Comparison of ENCODE assay signal across 14 cellular contexts in genomic region chr11:69460540-69461257, GRCh38. TPM values are rescaled to one million over a fixed set of nuclear protein-coding genes. Genes with fewer than 3 reads are reported as not detected.
DNase-seq lines count a peak whose midpoint lies in the region; ATAC-seq and TF ChIP-seq lines count a peak whose summit lies in the region.
"Had no signal": no experiment of that assay in that cellular context is flagged by ENCODE, and none has a peak within 500 bp of the region (broad histone marks: within the 10 kb centered on the region; RNA-seq: fewer than 3 reads in every experiment).

No MANE protein-coding gene starts in this region.

- CTCF ChIA-PET in CD4-positive, alpha-beta memory T cell (lab: Charles Lee; ENCODE audit: partially characterized antibody): no interaction called here

- H3K9me3 Mint-ChIP-seq in CD4-positive, alpha-beta memory T cell: peaks cover 2 to 51% (median 33%) of the 10 kb centered on the region in 8 donors

- H3K27ac ChIP-seq in foreskin keratinocyte: peak overlapping the region; percentile 76
- no peak overlapping the region for H3K27ac ChIP-seq in CD4-positive, alpha-beta memory T cell (ENCODE audit: low read depth, low read length)
- H3K27ac ChIP-seq: sigmoid colon, tibial nerve had no signal

- ATAC-seq in foreskin keratinocyte (peak; percentile 97), HG02763 (IDR thresholded peaks at IDR 0.05; ENCODE audit: unreplicated experiment) (no peak)

- H3K36me3 ChIP-seq in CD4-positive, alpha-beta memory T cell (ENCODE audit: insufficient read depth, low read length): no peaks in the 10 kb centered on the region
- H3K36me3 ChIP-seq: sigmoid colon, tibial nerve had no signal

- TF ChIP-seq CTCF in astrocyte of the cerebellum (IDR thresholded peaks at IDR 0.05; ENCODE audit: low read depth, low read length, missing control alignments) (no peak), foreskin keratinocyte (conservative IDR thresholded peaks at IDR 0.05) (no peak)

- no peak overlapping the region for H3K4me3 Mint-ChIP-seq in CD4-positive, alpha-beta memory T cell
- H3K4me3 Mint-ChIP-seq: nephron had no signal

- H3K4me1 Mint-ChIP-seq in CD4-positive, alpha-beta memory T cell: no peaks in the 10 kb centered on the region

- peaks cover 5% of the 10 kb centered on the region for H3K4me1 ChIP-seq in foreskin keratinocyte
- H3K4me1 ChIP-seq in CD4-positive, alpha-beta memory T cell (ENCODE audit: insufficient read depth, low read length): no peaks in the 10 kb centered on the region

- H3K27me3 ChIP-seq in foreskin keratinocyte: peaks cover 20% of the 10 kb centered on the region
- no peaks in the 10 kb centered on the region for H3K27me3 ChIP-seq in CD4-positive, alpha-beta memory T cell (ENCODE audit: insufficient read depth, low read length)
- H3K27me3 ChIP-seq: sigmoid colon, tibial nerve had no signal

- intact Hi-C loops in CD4-positive, alpha-beta memory T cell (cut with micrococcal nuclease): no loop called here

- H3K9me3 ChIP-seq in CD4-positive, alpha-beta memory T cell (ENCODE audit: control insufficient read depth in 1 of 2, low read length in 2 of 2): peaks cover 0 to 12% of the 10 kb centered on the region in 2 donors

- DNase-seq in A172 (ENCODE audit: low spot score) (peak; percentile 89), HS-27A (ENCODE audit: low read depth) (peak; percentile 66), astrocyte of the cerebellum (ENCODE audit: low read depth) (peak; percentile 28), foreskin keratinocyte (peak; percentile 90 to 97), NCI-H2196 treated with DMSO at 0.1 percent for 48 hours (lab: John Stamatoyannopoulos, UW; ENCODE audit: unreplicated experiment) (no peak), iPS-NIHi11 (ENCODE audit: low spot score) (no peak)
- DNase-seq in CD4-positive, alpha-beta memory T cell: no peak
- DNase-seq: kidney glomerular epithelial cell, NCI-H524, sigmoid colon had no signal

- no peak overlapping the region for H3K4me3 ChIP-seq in astrocyte of the cerebellum (ENCODE audit: low read depth, low read length)
- no peak overlapping the region for H3K4me3 ChIP-seq in CD4-positive, alpha-beta memory T cell (ENCODE audit: low read length in 2 of 2)
- H3K4me3 ChIP-seq: sigmoid colon, tibial nerve had no signal

- POLR2A ChIA-PET in CD4-positive, alpha-beta memory T cell (lab: Charles Lee; ENCODE audit: partially characterized antibody): no interaction called here

- peaks cover 0 to 13% of the 10 kb centered on the region in 2 donors for H3K36me3 Mint-ChIP-seq in CD4-positive, alpha-beta memory T cell

- H3K27me3 Mint-ChIP-seq in CD4-positive, alpha-beta memory T cell: peaks cover 5 to 9% of the 10 kb centered on the region in 2 donors

- H3K27ac Mint-ChIP-seq in CD4-positive, alpha-beta memory T cell: no peak overlapping the region
- H3K27ac Mint-ChIP-seq: nephron had no signal

- in situ Hi-C loops in astrocyte of the cerebellum (cut with HindIII; ENCODE audit: low sequenced_read_pairs): loop anchor here (10.0 kb wide), 2 partner anchors 76 to 146 kb away; no protein-coding TSS in a partner anchor

RNA-seq across cellular contexts. Expression of gene LINC01488, which starts 20.8 kb away (rescaled TPM):
- total RNA-seq in A172 (2014; rRNA removed; shearing (Covaris generic)): not detected in 2 replicates
- total RNA-seq in foreskin keratinocyte: not detected in 2 replicates
- not detected in 2 replicates for polyA plus RNA-seq in foreskin keratinocyte
- total RNA-seq in CD4-positive, alpha-beta memory T cell: not detected
- not detected for polyA plus RNA-seq in CD4-positive, alpha-beta memory T cell
- total RNA-seq: aorta, tibial nerve had no signal
- polyA plus RNA-seq: aorta, sigmoid colon had no signal

Comparison
In these comparisons a context has a peak if more than half of its experiments do, and no peak if none do; other contexts are left out.
1. DNase-seq: peak in A172 (single experiment), HS-27A (single experiment), astrocyte of the cerebellum (single experiment) and foreskin keratinocyte (2 of 2); none in CD4-positive, alpha-beta memory T cell (0 of 5), NCI-H2196 treated with DMSO at 0.1 percent for 48 hours (single experiment) and iPS-NIHi11 (single experiment).